8 cellular contexts compared by ENCODE assay signal in the genomic region with DNA sequence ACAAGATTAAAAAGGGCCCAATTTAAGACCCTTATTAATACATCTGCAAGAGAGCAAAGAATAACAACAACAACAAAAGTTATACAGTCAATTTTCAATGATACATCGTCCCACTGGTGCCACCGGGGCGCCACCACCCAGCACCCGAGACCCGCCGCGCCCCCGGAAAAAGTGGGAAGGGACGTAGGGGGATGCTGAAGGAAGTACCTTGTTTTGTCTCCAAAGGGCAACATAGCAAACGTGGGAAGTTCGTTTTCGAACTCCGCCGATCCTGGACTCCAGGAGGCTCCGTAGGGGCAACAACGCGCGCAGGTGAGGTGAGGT. TPM values are rescaled to one million over a fixed set of nuclear protein-coding genes. Genes with fewer than 3 reads are reported as not detected.
A peak's percentile ranks its signal among the peaks of the same experiment; 100 is the strongest.
DNase-seq lines count a peak whose midpoint lies in the region; ATAC-seq and TF ChIP-seq lines count a peak whose summit lies in the region.

No MANE protein-coding gene starts in this region.

- H3K9me3 Mint-ChIP-seq in activated naive CD8-positive, alpha-beta T cell treated with anti-CD3 and anti-CD28 coated beads, Interleukin-2, amount 10 ng/mL, durations not matched to agents 7 days and 5 days: no peaks in the 10 kb centered on the region

- no peak for ATAC-seq in activated naive CD8-positive, alpha-beta T cell treated with anti-CD3 and anti-CD28 coated beads, Interleukin-2, amount 10 ng/mL, durations not matched to agents 7 days and 5 days (ENCODE audit: low read depth)
- ATAC-seq in left lung (no peak), HG03196 (IDR thresholded peaks at IDR 0.05; ENCODE audit: unreplicated experiment) (no peak)

- no peak for TF ChIP-seq CTCF in left lung (IDR thresholded peaks at IDR 0.05)

- H3K27me3 ChIP-seq in left lung (peaks cover 0 to 58% of the 10 kb centered on the region in 2 donors), thymus (ENCODE audit: control insufficient read depth, insufficient read depth) (peaks cover 34% of the 10 kb centered on the region)

- peaks cover 19% of the 10 kb centered on the region for H3K4me1 Mint-ChIP-seq in activated naive CD8-positive, alpha-beta T cell treated with anti-CD3 and anti-CD28 coated beads, Interleukin-2, amount 10 ng/mL, durations not matched to agents 7 days and 5 days

- H3K27ac Mint-ChIP-seq in activated naive CD8-positive, alpha-beta T cell treated with anti-CD3 and anti-CD28 coated beads, Interleukin-2, amount 10 ng/mL, durations not matched to agents 7 days and 5 days: no peak overlapping the region

- DNase-seq in activated T-cell treated with anti-CD3 and anti-CD28 coated beads for 24 hours (ENCODE audit: low read depth) (peak; percentile 1), left lung (no peak), SW 1271 (lab: John Stamatoyannopoulos, UW) (no peak), NCI-H82 (lab: John Stamatoyannopoulos, UW) (no peak)
- no peak for DNase-seq in activated T-cell treated with anti-CD3 and anti-CD28 coated beads, Interleukin-2, amount 50 U/mL, for 1 hour
- no peak for DNase-seq in activated naive CD8-positive, alpha-beta T cell treated with anti-CD3 and anti-CD28 coated beads, Interleukin-2, amount 10 ng/mL, durations not matched to agents 7 days and 5 days

- H3K4me1 ChIP-seq in left lung (peaks cover 3 to 25% of the 10 kb centered on the region in 2 donors), thymus (ENCODE audit: control insufficient read depth, insufficient read depth, low read length) (peaks cover 13% of the 10 kb centered on the region)

- H3K36me3 Mint-ChIP-seq in activated naive CD8-positive, alpha-beta T cell treated with anti-CD3 and anti-CD28 coated beads, Interleukin-2, amount 10 ng/mL, durations not matched to agents 7 days and 5 days: no peaks in the 10 kb centered on the region

- H3K36me3 ChIP-seq in left lung (no peaks in the 10 kb centered on the region), thymus (ENCODE audit: control insufficient read depth, insufficient read depth) (no peaks in the 10 kb centered on the region)

- H3K27ac ChIP-seq in left lung (peak overlapping the region; percentile 84 to 88), thymus (ENCODE audit: low read depth) (no peak overlapping the region)

- intact Hi-C loops in left lung (cut with DNase I): loop anchor here in 1 of 2 donors (5.0 to 10.0 kb wide), 2 partner anchors 62 to 425 kb away; no protein-coding TSS in a partner anchor

- H3K27me3 Mint-ChIP-seq in activated naive CD8-positive, alpha-beta T cell treated with anti-CD3 and anti-CD28 coated beads, Interleukin-2, amount 10 ng/mL, durations not matched to agents 7 days and 5 days: peaks cover 34% of the 10 kb centered on the region

- peak overlapping the region; percentile 72 to 84 for H3K4me3 ChIP-seq in left lung
- H3K4me3 ChIP-seq in thymus (ENCODE audit: low read length): peak overlapping the region; percentile 50

- H3K4me3 Mint-ChIP-seq in activated naive CD8-positive, alpha-beta T cell treated with anti-CD3 and anti-CD28 coated beads, Interleukin-2, amount 10 ng/mL, durations not matched to agents 7 days and 5 days: peak overlapping the region; percentile 82

- POLR2A ChIA-PET in activated naive CD8-positive, alpha-beta T cell treated with anti-CD3 and anti-CD28 coated beads, Interleukin-2, amount 10 ng/mL, durations not matched to agents 7 days and 5 days (lab: Charles Lee): no interaction called here

- H3K9me3 ChIP-seq in left lung (no peaks in the 10 kb centered on the region), thymus (ENCODE audit: control insufficient read depth) (no peaks in the 10 kb centered on the region)

- WGBS in thymus: under 1% methylated on average over 18 of the region's 18 CpGs

RNA-seq across cellular contexts. Expression of gene PDE5A, which starts 1.7 kb away (rescaled TPM):
- 1 to 10 TPM in 1 of 2 experiments, under 1 TPM in 1; 0.82 to 1.4 TPM for total RNA-seq in activated naive CD8-positive, alpha-beta T cell treated with anti-CD3 and anti-CD28 coated beads, Interleukin-2, amount 10 ng/mL, durations not matched to agents 7 days and 5 days
- 10 to 100 TPM; 26.7 to 46.6 TPM for total RNA-seq in left lung
- polyA plus RNA-seq in thymus: 4.6 TPM

Comparison
In these comparisons a context has a peak if more than half of its experiments do, and no peak if none do; other contexts are left out.
1. RNA of gene PDE5A, which starts 1.7 kb away (total RNA-seq): 26.7 to 46.6 TPM in left lung; 0.82 to 1.4 TPM in activated naive CD8-positive, alpha-beta T cell treated with anti-CD3 and anti-CD28 coated beads, Interleukin-2, amount 10 ng/mL, durations not matched to agents 7 days and 5 days; every median in the first group is over 10 times any median in the second.